Comparison of ENCODE assay signal across 8 cellular contexts in the genomic region with DNA sequence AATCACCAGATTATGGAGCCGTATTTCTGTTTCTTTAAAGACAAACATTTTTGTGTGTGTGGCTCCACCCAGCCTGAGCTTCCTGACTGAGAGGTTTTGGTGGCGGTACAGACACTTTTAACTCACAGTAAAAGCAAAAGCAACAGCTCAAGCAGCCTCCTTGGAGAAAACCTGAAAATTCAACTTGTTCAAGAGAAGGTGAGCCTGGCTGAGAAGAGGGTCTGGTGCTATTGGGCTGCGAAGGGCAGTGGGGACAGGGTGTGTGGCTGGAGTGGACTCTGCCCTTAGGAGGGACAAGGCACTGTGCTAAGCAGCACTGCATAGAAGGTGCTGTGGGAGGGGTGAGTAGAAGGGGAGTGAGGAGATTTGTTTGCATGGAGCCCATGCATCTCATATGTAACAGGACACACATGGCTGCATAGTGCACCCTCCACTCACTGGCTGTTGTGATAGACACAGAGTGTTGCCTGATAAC. TPM values are rescaled to one million over a fixed set of nuclear protein-coding genes. Genes with fewer than 3 reads are reported as not detected.
DNase-seq lines count a peak whose midpoint lies in the region; ATAC-seq and TF ChIP-seq lines count a peak whose summit lies in the region.

Gene GIMAP7, plus strand, starts transcription at position 125 of the 475 bp plus-strand sequence. CDS start 5,103 bp downstream, outside the sequence.

- POLR2A ChIA-PET in HEK293T (lab: Yijun Ruan, JAX) = no interaction called here

- ATAC-seq in HG03025 (IDR thresholded peaks at IDR 0.05; ENCODE audit: low FRiP score, unreplicated experiment) (peak; percentile 64), left lobe of liver (peak; percentile 89)
- ATAC-seq in activated T-cell treated with anti-CD3 and anti-CD28 coated beads, Interleukin-2, amount 50 U/mL, for 4 hours = peak; percentile 77 to 78
- ATAC-seq in stimulated activated naive CD8-positive, alpha-beta T cell treated with anti-CD3 and anti-CD28 coated beads, Interleukin-15, amount 100 ng/mL, for 72 hours = peak; percentile 87

- no peak for TF ChIP-seq CTCF in GM12865 (IDR thresholded peaks at IDR 0.05; ENCODE audit: insufficient read depth, low read depth, low read length, missing control alignments)

- peaks cover 11% of the 10 kb centered on the region for H3K36me3 Mint-ChIP-seq in activated T-cell treated with anti-CD3 and anti-CD28 coated beads, Interleukin-2, amount 50 U/mL, for 4 hours (ENCODE audit: insufficient read depth)

- CTCF ChIA-PET in HEK293T (lab: Yijun Ruan, JAX) = no interaction called here

- peak within 1 kb of the TSS; percentile 75 for H3K4me3 ChIP-seq in GM12865 (ENCODE audit: low read depth, low read length)

- DNase-seq in GM12865 (ENCODE audit: low read depth) (peak; percentile 71), left lobe of liver (ENCODE audit: low spot score) (no peak), HK-2 (ENCODE audit: unreplicated experiment) (no peak), HEK293T (ENCODE audit: extremely low spot score) (no peak), NCI-H146 (lab: John Stamatoyannopoulos, UW) (no peak)
- peak; percentile 50 for DNase-seq in activated T-cell treated with anti-CD3 and anti-CD28 coated beads, Interleukin-2, amount 50 U/mL, for 4 hours
- DNase-seq in stimulated activated naive CD8-positive, alpha-beta T cell treated with anti-CD3 and anti-CD28 coated beads, Interleukin-15, amount 100 ng/mL, for 72 hours = peak; percentile 63 to 68

- H3K9me3 Mint-ChIP-seq in activated T-cell treated with anti-CD3 and anti-CD28 coated beads, Interleukin-2, amount 50 U/mL, for 4 hours = peaks cover 10% of the 10 kb centered on the region
- peaks cover 14 to 16% of the 10 kb centered on the region in 2 donors for H3K9me3 Mint-ChIP-seq in stimulated activated naive CD8-positive, alpha-beta T cell treated with anti-CD3 and anti-CD28 coated beads, Interleukin-15, amount 100 ng/mL, for 72 hours

- H3K27ac Mint-ChIP-seq in stimulated activated naive CD8-positive, alpha-beta T cell treated with anti-CD3 and anti-CD28 coated beads, Interleukin-15, amount 100 ng/mL, for 72 hours = peak within 1 kb of the TSS; percentile 93 to 98

- peaks cover 57% of the 10 kb centered on the region for H3K4me1 Mint-ChIP-seq in activated T-cell treated with anti-CD3 and anti-CD28 coated beads, Interleukin-2, amount 50 U/mL, for 4 hours (ENCODE audit: low read depth)
- peaks cover 54% of the 10 kb centered on the region for H3K4me1 Mint-ChIP-seq in stimulated activated naive CD8-positive, alpha-beta T cell treated with anti-CD3 and anti-CD28 coated beads, Interleukin-15, amount 100 ng/mL, for 72 hours

- peak within 1 kb of the TSS; percentile 95 for H3K4me3 Mint-ChIP-seq in activated T-cell treated with anti-CD3 and anti-CD28 coated beads, Interleukin-2, amount 50 U/mL, for 4 hours
- H3K4me3 Mint-ChIP-seq in stimulated activated naive CD8-positive, alpha-beta T cell treated with anti-CD3 and anti-CD28 coated beads, Interleukin-15, amount 100 ng/mL, for 72 hours = peak within 1 kb of the TSS; percentile 96 to 100

- H3K27me3 Mint-ChIP-seq in activated T-cell treated with anti-CD3 and anti-CD28 coated beads, Interleukin-2, amount 50 U/mL, for 4 hours (ENCODE audit: low read depth) = no peaks in the 10 kb centered on the region
- H3K27me3 Mint-ChIP-seq in stimulated activated naive CD8-positive, alpha-beta T cell treated with anti-CD3 and anti-CD28 coated beads, Interleukin-15, amount 100 ng/mL, for 72 hours = no peaks in the 10 kb centered on the region

TF ChIP-seq in HEK293T, 16 proteins besides CTCF, POLR2A, EP300 and RAD21:
- TF ChIP-seq ZNF384 (IDR thresholded peaks at IDR 0.05) (no peak), CTBP1 (IDR thresholded peaks at IDR 0.05; ENCODE audit: borderline replicate concordance) (no peak), SUZ12 (IDR thresholded peaks at IDR 0.05) (no peak), FOXA1 (IDR thresholded peaks at IDR 0.05) (no peak), HDGF (IDR thresholded peaks at IDR 0.05; ENCODE audit: borderline replicate concordance) (no peak), BHLHE40 (IDR thresholded peaks at IDR 0.05; ENCODE audit: borderline replicate concordance) (no peak), PKNOX1 (IDR thresholded peaks at IDR 0.05) (no peak), LEF1 (IDR thresholded peaks at IDR 0.05; ENCODE audit: borderline replicate concordance) (no peak), ELF4 (IDR thresholded peaks at IDR 0.05) (no peak), TARDBP (IDR thresholded peaks at IDR 0.05) (no peak), FOXM1 (IDR thresholded peaks at IDR 0.05; ENCODE audit: borderline replicate concordance) (no peak), ARNT (IDR thresholded peaks at IDR 0.05) (no peak), L3MBTL2 (conservative IDR thresholded peaks at IDR 0.05) (no peak), SP1 (IDR thresholded peaks at IDR 0.05) (no peak), NFRKB (IDR thresholded peaks at IDR 0.05) (no peak)
TF ChIP-seq in HEK293T: peak in this region for 0.

RNA-seq across cellular contexts. Expression of gene GIMAP7, which starts in this region (rescaled TPM):
- total RNA-seq in activated T-cell treated with anti-CD3 and anti-CD28 coated beads, Interleukin-2, amount 50 U/mL, for 4 hours = 10 to 100 TPM; 23.9 to 28.3 (median 25.0) TPM
- 4.4 TPM for total RNA-seq in left lobe of liver

Comparison
In these comparisons a context has a peak if more than half of its experiments do, and no peak if none do; other contexts are left out.
1. DNase-seq: peak in GM12865 (single experiment), activated T-cell treated with anti-CD3 and anti-CD28 coated beads, Interleukin-2, amount 50 U/mL, for 4 hours (single experiment) and stimulated activated naive CD8-positive, alpha-beta T cell treated with anti-CD3 and anti-CD28 coated beads, Interleukin-15, amount 100 ng/mL, for 72 hours (2 of 2); none in left lobe of liver (single experiment), HK-2 (single experiment), HEK293T (single experiment) and NCI-H146 (single experiment).
2. Peak in every context shown above with its lines, with median percentiles within 50 percentile points of each other: ATAC-seq.